In the genomic region with DNA sequence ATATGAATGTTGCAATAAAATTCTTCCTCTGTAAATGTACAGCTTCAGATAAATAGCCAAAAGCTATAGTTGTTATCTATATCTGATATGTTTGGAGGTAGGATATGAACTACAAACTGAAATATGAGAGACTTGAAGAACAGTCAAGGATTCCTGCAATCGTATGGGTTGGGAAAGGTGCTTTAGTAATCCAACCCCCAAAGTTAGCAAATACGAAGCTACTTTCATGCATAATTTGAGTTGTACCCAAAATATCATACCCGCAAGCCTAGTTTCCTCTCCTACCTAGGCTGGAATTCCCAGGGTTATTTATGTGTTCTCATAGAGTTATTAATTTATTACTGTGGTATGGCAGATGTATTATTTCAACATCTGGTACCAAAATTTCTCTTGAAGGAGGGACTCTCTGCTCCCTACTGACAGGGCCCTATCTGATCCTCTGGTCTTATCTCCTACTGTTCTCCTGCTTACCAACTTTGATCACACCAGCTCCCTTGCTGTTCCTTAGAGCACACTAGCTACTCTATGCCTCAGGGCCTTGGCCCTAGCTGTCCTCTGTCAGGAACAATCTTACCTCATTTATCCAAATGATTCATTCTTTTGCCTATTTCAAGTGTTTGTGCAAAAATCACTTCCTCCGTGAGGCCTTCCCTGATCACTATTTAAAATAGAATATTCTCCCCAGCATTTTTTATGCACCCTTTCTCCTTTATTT, we compare ENCODE assay signal across 12 cellular contexts.
DNase-seq lines count a peak whose midpoint lies in the region; ATAC-seq lines count a peak whose summit lies in the region.
"Had no signal": no experiment of that assay in that cellular context is flagged by ENCODE, and none has a peak within 500 bp of the region (broad histone marks: within the 10 kb centered on the region; RNA-seq: fewer than 3 reads in every experiment).

No MANE protein-coding gene starts in this region.

- DNase-seq in EL, result peak; percentile 40
- DNase-seq in RPMI7951 (ENCODE audit: low read depth), result peak; percentile 25
- no peak for DNase-seq in epithelial cell of prostate (ENCODE audit: low read depth, low spot score)
- no peak for DNase-seq in NCI-H524 treated with DMSO at 0.1 percent for 48 hours (lab: John Stamatoyannopoulos, UW)
- DNase-seq in DMS153 (lab: John Stamatoyannopoulos, UW), result no peak
- no peak for DNase-seq in NCI-H146 treated with DMSO at 0.1 percent for 48 hours (lab: John Stamatoyannopoulos, UW; ENCODE audit: unreplicated experiment)
- DNase-seq: activated CD4-positive, alpha-beta T cell treated with anti-CD3 and anti-CD28 coated beads, Interleukin-2, amount 50 U/mL, for 48 hours; BE2C had no signal

- peaks cover 7% of the 10 kb centered on the region for H3K4me1 ChIP-seq in rectal smooth muscle tissue (ENCODE audit: control insufficient read depth, insufficient read depth, low read length)

- no peak overlapping the region for H3K4me3 ChIP-seq in rectal smooth muscle tissue (ENCODE audit: low read length)
- H3K4me3 ChIP-seq: HAP-1 had no signal

- H3K36me3 ChIP-seq in rectal smooth muscle tissue (ENCODE audit: control insufficient read depth, insufficient read depth, low read length), result no peaks in the 10 kb centered on the region
- H3K36me3 ChIP-seq: BE2C, brain microvascular endothelial cell, HAP-1 had no signal

- peak overlapping the region; percentile 31 for H3K27ac ChIP-seq in epithelial cell of prostate
- H3K27ac ChIP-seq in rectal smooth muscle tissue (ENCODE audit: low read depth, low read length), result peak overlapping the region; percentile 67

- no peak overlapping the region for H3K9ac ChIP-seq in rectal smooth muscle tissue (ENCODE audit: low read length)

- H3K27me3 ChIP-seq in rectal smooth muscle tissue (ENCODE audit: control insufficient read depth, insufficient read depth, low read length), result no peaks in the 10 kb centered on the region
- H3K27me3 ChIP-seq: BE2C, brain microvascular endothelial cell had no signal

- ATAC-seq in GM18520 (IDR thresholded peaks at IDR 0.05; ENCODE audit: unreplicated experiment), result no peak

Comparison
In these comparisons a context has a peak if more than half of its experiments do, and no peak if none do; other contexts are left out.
1. DNase-seq: peak in EL (single experiment) and RPMI7951 (single experiment); none in epithelial cell of prostate (single experiment), NCI-H524 treated with DMSO at 0.1 percent for 48 hours (single experiment), DMS153 (single experiment) and NCI-H146 treated with DMSO at 0.1 percent for 48 hours (single experiment).